Comparison of ENCODE assay signal across 35 cellular contexts in the genomic region with DNA sequence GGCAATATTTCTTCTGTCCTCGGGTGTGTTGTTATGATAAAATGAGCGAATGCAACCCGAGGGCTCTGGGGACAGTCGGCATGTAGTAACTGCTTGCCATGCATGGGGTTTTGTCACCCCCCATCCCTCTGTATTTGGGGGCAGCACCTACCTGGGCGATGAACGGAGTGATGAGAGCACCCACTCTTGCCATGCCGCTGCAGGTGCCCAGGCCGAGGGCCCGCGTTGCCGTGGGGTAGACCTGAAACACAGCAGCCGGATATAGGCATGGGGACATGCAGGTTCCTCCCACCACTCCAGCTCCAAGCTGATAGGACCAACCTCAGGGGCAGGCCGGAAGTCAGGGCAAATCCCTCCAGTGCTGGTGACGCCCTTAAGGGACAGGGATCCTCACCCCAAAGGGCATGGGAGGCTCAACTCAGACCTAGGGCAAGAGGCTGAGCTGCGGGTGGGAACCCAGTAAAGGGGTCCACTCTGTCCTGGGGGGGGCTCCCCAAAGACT. TPM values are rescaled to one million over a fixed set of nuclear protein-coding genes. Genes with fewer than 3 reads are reported as not detected.
"Had no signal": no experiment of that assay in that cellular context is flagged by ENCODE, and none has a peak within 500 bp of the region (broad histone marks: within the 10 kb centered on the region; RNA-seq: fewer than 3 reads in every experiment).

No MANE protein-coding gene starts in this region.

- H3K36me3 ChIP-seq: adrenal gland, MG63, SJCRH30 had no signal

- H3K4me3 ChIP-seq: adrenal gland, MG63, PC-9, SJCRH30, SK-N-MC had no signal

- H3K4me1 Mint-ChIP-seq: activated CD4-positive, alpha-beta T cell treated with anti-CD3 and anti-CD28 coated beads for 36 hours; activated CD4-positive, alpha-beta T cell treated with anti-CD3 and anti-CD28 coated beads, Interleukin-2, amount 10 ng/mL, durations not matched to agents 7 days and 5 days; activated naive CD4-positive, alpha-beta T cell treated with anti-CD3 and anti-CD28 coated beads, Interleukin-2, amount 50 U/mL, for 24 hours; activated naive CD8-positive, alpha-beta T cell treated with anti-CD3 and anti-CD28 coated beads, Interleukin-2, amount 10 ng/mL, durations not matched to agents 7 days and 5 days; brain had no signal

- ATAC-seq: activated CD4-positive, alpha-beta T cell treated with anti-CD3 and anti-CD28 coated beads for 36 hours; activated CD8-positive, alpha-beta T cell treated with anti-CD3 and anti-CD28 coated beads, Interleukin-2, amount 10 ng/mL, durations not matched to agents 7 days and 5 days had no signal

- H3K4me2 ChIP-seq: PC-9 had no signal

- H3K4me3 Mint-ChIP-seq: activated CD4-positive, alpha-beta T cell treated with anti-CD3 and anti-CD28 coated beads for 36 hours; activated CD4-positive, alpha-beta T cell treated with anti-CD3 and anti-CD28 coated beads, Interleukin-2, amount 10 ng/mL, durations not matched to agents 7 days and 5 days; activated CD8-positive, alpha-beta T cell treated with anti-CD3 and anti-CD28 coated beads, Interleukin-2, amount 10 ng/mL, durations not matched to agents 7 days and 5 days; activated naive CD4-positive, alpha-beta T cell treated with anti-CD3 and anti-CD28 coated beads, Interleukin-2, amount 50 U/mL, for 24 hours; activated naive CD8-positive, alpha-beta T cell treated with anti-CD3 and anti-CD28 coated beads, Interleukin-2, amount 10 ng/mL, durations not matched to agents 7 days and 5 days; activated T-cell treated with anti-CD3 and anti-CD28 coated beads, Interleukin-2, amount 50 U/mL, for 24 hours; brain had no signal

- DNase-seq: activated CD4-positive, alpha-beta T cell treated with anti-CD3 and anti-CD28 coated beads for 36 hours; activated CD4-positive, alpha-beta T cell treated with anti-CD3 and anti-CD28 coated beads, Interleukin-2, amount 10 ng/mL, durations not matched to agents 7 days and 5 days; activated CD4-positive, alpha-beta T cell treated with anti-CD3 and anti-CD28 coated beads, Interleukin-2, amount 50 U/mL, for 48 hours; activated CD8-positive, alpha-beta T cell treated with anti-CD3 and anti-CD28 coated beads, Interleukin-2, amount 10 ng/mL, durations not matched to agents 7 days and 5 days; activated gamma-delta T cell; activated naive CD4-positive, alpha-beta T cell treated with Interleukin-2 at 50 U/mL for 16 hours; activated naive CD8-positive, alpha-beta T cell treated with anti-CD3 and anti-CD28 coated beads, Interleukin-2, amount 10 ng/mL, durations not matched to agents 7 days and 5 days; activated T-cell treated with anti-CD3 and anti-CD28 coated beads, Interleukin-2, amount 50 U/mL, for 24 hours; adrenal gland; caudate nucleus; cerebellar nuclear complex; Kasumi-1; NCI-H1048; NCI-H1105 treated with DMSO at 0.1 percent for 48 hours; NCI-H1436; NCI-H1694; NCI-H1930; NCI-H345; NCI-H524 treated with DMSO at 0.1 percent for 48 hours; NK-92 treated with Interleukin-12 subunit alpha and Interleukin-12 subunit beta, amount 100 ng/mL, for 24 hours; PC-9; SHP77; SJCRH30; T1000; WERI-Rb-1 had no signal

- H2AFZ ChIP-seq: PC-9 had no signal

- H3K27me3 ChIP-seq: adrenal gland, MG63, SJCRH30 had no signal

- H3K4me1 ChIP-seq: adrenal gland, SJCRH30 had no signal

- FAIRE-seq: bronchial epithelial cell had no signal

- H3K27me3 Mint-ChIP-seq: activated CD4-positive, alpha-beta T cell treated with anti-CD3 and anti-CD28 coated beads, Interleukin-2, amount 10 ng/mL, durations not matched to agents 7 days and 5 days; brain had no signal

- H3K27ac ChIP-seq: adrenal gland, PC-9, SJCRH30, SK-N-MC, WERI-Rb-1 had no signal

- H3K9me3 ChIP-seq: adrenal gland, MG63, SJCRH30 had no signal

- H3K36me3 Mint-ChIP-seq: activated naive CD4-positive, alpha-beta T cell treated with anti-CD3 and anti-CD28 coated beads, Interleukin-2, amount 50 U/mL, for 24 hours; activated naive CD8-positive, alpha-beta T cell treated with anti-CD3 and anti-CD28 coated beads, Interleukin-2, amount 10 ng/mL, durations not matched to agents 7 days and 5 days had no signal

- H3K9me3 Mint-ChIP-seq: activated naive CD4-positive, alpha-beta T cell treated with anti-CD3 and anti-CD28 coated beads, Interleukin-2, amount 50 U/mL, for 24 hours; activated T-cell treated with anti-CD3 and anti-CD28 coated beads, Interleukin-2, amount 50 U/mL, for 24 hours; activated T-helper 2 cell treated with anti-CD3 and anti-CD28 coated beads, Interferon-gamma antibody, Interleukin-2, Interleukin-4, amounts not matched to agents 10 μg/mL and 5 μg/mL and 100 μg/mL, durations not matched to agents 14 hours and 24 hours and 36 hours had no signal

- H3K27ac Mint-ChIP-seq: activated CD4-positive, alpha-beta T cell treated with anti-CD3 and anti-CD28 coated beads for 36 hours; activated CD4-positive, alpha-beta T cell treated with anti-CD3 and anti-CD28 coated beads, Interleukin-2, amount 10 ng/mL, durations not matched to agents 7 days and 5 days; activated CD8-positive, alpha-beta T cell treated with anti-CD3 and anti-CD28 coated beads, Interleukin-2, amount 10 ng/mL, durations not matched to agents 7 days and 5 days; activated naive CD4-positive, alpha-beta T cell treated with anti-CD3 and anti-CD28 coated beads, Interleukin-2, amount 50 U/mL, for 24 hours; activated naive CD8-positive, alpha-beta T cell treated with anti-CD3 and anti-CD28 coated beads, Interleukin-2, amount 10 ng/mL, durations not matched to agents 7 days and 5 days; activated T-cell treated with anti-CD3 and anti-CD28 coated beads, Interleukin-2, amount 50 U/mL, for 24 hours; activated T-helper 2 cell treated with anti-CD3 and anti-CD28 coated beads, Interferon-gamma antibody, Interleukin-2, Interleukin-4, amounts not matched to agents 10 μg/mL and 5 μg/mL and 100 μg/mL, durations not matched to agents 14 hours and 24 hours and 36 hours had no signal

RNA-seq across cellular contexts. Expression of a gene that starts 35.8 kb away (rescaled TPM):
- total RNA-seq: activated CD4-positive, alpha-beta T cell treated with anti-CD3 and anti-CD28 coated beads for 36 hours; activated CD4-positive, alpha-beta T cell treated with anti-CD3 and anti-CD28 coated beads, Interleukin-2, amount 10 ng/mL, durations not matched to agents 7 days and 5 days; activated CD8-positive, alpha-beta T cell treated with anti-CD3 and anti-CD28 coated beads, Interleukin-2, amount 10 ng/mL, durations not matched to agents 7 days and 5 days; activated naive CD8-positive, alpha-beta T cell treated with anti-CD3 and anti-CD28 coated beads, Interleukin-2, amount 10 ng/mL, durations not matched to agents 7 days and 5 days; activated T-helper 2 cell treated with anti-CD3 and anti-CD28 coated beads, Interferon-gamma antibody, Interleukin-2, Interleukin-4, amounts not matched to agents 10 μg/mL and 5 μg/mL and 100 μg/mL, durations not matched to agents 14 hours and 24 hours and 36 hours; adrenal gland; bronchial epithelial cell; NCI-H460; OCI-LY7; PC-9; SJCRH30; T-helper 1 cell treated with Interleukin-12 subunit alpha and Interleukin-12 subunit beta and Interleukin-4 antibody, amounts not matched to agents 30 ng/mL and 1 ng/mL, for 36 hours; T-helper 2 cell treated with Interferon-gamma antibody and Interleukin-4, amounts not matched to agents 100 ng/mL and 5 ng/mL, for 36 hours had no signal
- polyA plus RNA-seq: adrenal gland had no signal
